In the genomic region with DNA sequence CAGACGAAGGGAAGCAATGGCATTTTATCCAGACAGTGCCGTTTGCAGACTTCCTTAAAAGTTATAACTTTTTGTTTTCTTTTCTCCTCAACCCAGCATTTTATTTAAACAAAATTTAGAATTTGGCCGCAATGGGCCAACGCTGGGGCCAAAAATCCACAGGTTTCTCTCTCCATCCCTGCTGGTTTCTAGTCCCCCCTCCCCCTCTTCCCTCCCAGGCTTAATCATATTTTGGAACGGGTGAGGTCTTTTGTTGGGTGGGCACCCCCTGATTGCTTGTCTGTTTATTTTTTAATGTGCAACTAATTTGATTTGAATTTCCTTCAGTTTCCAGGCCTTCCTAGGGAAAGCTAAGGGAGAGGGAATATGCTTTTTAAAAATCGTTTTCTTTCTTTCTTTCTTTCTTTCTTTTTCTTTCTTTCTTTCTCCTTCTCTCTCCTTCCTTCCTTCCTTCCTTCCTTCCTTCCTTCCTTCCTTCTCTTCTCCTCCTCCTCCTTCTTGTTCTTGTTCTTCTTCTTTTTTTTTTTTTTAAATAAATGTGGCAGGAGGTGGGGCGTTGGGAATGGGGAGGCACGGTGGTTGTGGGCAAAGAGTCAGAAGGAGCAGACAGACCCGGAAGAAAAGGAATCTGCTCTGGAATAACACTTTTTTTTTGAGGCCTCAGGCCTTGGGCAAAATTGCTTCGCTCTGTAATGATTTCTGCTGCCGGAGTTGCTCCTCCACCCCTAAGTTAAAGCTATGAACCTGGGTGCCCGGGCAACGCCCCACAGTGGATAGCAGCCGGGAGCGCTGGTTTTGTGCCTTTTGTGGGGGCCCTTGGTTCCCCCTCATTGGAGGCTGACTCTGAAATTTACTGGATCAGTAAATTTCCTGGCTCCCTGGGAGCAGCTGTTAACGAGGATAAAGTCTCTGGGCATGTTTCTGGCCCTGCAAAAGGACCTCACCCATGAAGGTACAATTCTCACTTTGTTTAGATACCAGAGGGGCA, we compare ENCODE assay signal across 8 cellular contexts. TPM values are rescaled to one million over a fixed set of nuclear protein-coding genes. Genes with fewer than 3 reads are reported as not detected.
DNase-seq lines count a peak whose midpoint lies in the region; ATAC-seq and TF ChIP-seq lines count a peak whose summit lies in the region.

No MANE protein-coding gene starts in this region.

- no peaks in the 10 kb centered on the region for H3K36me3 ChIP-seq in tibial artery

- H3K9me3 ChIP-seq in tibial artery = no peaks in the 10 kb centered on the region

- BruUV-seq in Calu3 (replicated peaks; lab: Mats Ljungman, UMichigan) (TSS peak; percentile 51), MCF 10A (replicated peaks; lab: Mats Ljungman, UMichigan) (TSS peak; percentile 41)

- peaks cover 0 to 56% (median 21%) of the 10 kb centered on the region in 4 donors for H3K4me1 ChIP-seq in tibial artery

- H3K4me3 Mint-ChIP-seq in Calu3 (ENCODE audit: low read depth, unreplicated experiment) = peak overlapping the region; percentile 91
- H3K4me3 Mint-ChIP-seq in MCF 10A (ENCODE audit: unreplicated experiment) = peak overlapping the region; percentile 95

- H3K4me1 Mint-ChIP-seq in Calu3 (ENCODE audit: low read depth, unreplicated experiment) = peaks cover 66% of the 10 kb centered on the region
- peaks cover 40% of the 10 kb centered on the region for H3K4me1 Mint-ChIP-seq in MCF 10A (ENCODE audit: insufficient read depth, unreplicated experiment)

- no peak for TF ChIP-seq CTCF in Calu3 (IDR thresholded peaks at IDR 0.05; ENCODE audit: unreplicated experiment)
- no peak for TF ChIP-seq CTCF in MCF 10A (IDR thresholded peaks at IDR 0.05; ENCODE audit: unreplicated experiment)
- TF ChIP-seq CTCF in tibial artery (IDR thresholded peaks at IDR 0.05) = no peak

- H3K9me3 Mint-ChIP-seq in Calu3 (ENCODE audit: low read depth, unreplicated experiment) (no peaks in the 10 kb centered on the region), MCF 10A (ENCODE audit: unreplicated experiment) (no peaks in the 10 kb centered on the region)

- H3K4me3 ChIP-seq in tibial artery = peak overlapping the region; percentile 70 to 81

- H3K36me3 Mint-ChIP-seq in Calu3 (ENCODE audit: insufficient read depth, unreplicated experiment) = peaks cover 76% of the 10 kb centered on the region
- H3K36me3 Mint-ChIP-seq in MCF 10A (ENCODE audit: insufficient read depth, unreplicated experiment) = peaks cover 24% of the 10 kb centered on the region

- H3K27ac ChIP-seq in tibial artery = peak overlapping the region; percentile 97 to 100

- H3K27me3 Mint-ChIP-seq in Calu3 (ENCODE audit: unreplicated experiment) (no peaks in the 10 kb centered on the region), MCF 10A (ENCODE audit: insufficient read depth, unreplicated experiment) (no peaks in the 10 kb centered on the region)

- H3K27ac Mint-ChIP-seq in Calu3 (ENCODE audit: unreplicated experiment) (peak overlapping the region; percentile 88), MCF 10A (ENCODE audit: low read depth, unreplicated experiment) (peak overlapping the region; percentile 90)

- peak; percentile 1 for ATAC-seq in left lobe of liver
- ATAC-seq in GM21367 (IDR thresholded peaks at IDR 0.05; ENCODE audit: unreplicated experiment) = no peak
- ATAC-seq in GM19463 (IDR thresholded peaks at IDR 0.05; ENCODE audit: unreplicated experiment) = no peak

- POLR2A ChIA-PET in MCF 10A (lab: Yijun Ruan, JAX) = interaction anchor here (0.6 to 4.5 kb wide), 45 partner anchors 9 to 1393 kb away, joined by 3 to 39 read pairs (median 4); partner anchors contain the start of gene PLD1

- no peaks in the 10 kb centered on the region for H3K27me3 ChIP-seq in tibial artery

- DNase-seq in Calu3 (peak; percentile 55), M059J (ENCODE audit: low read depth) (peak; percentile 79), MCF 10A (ENCODE audit: unreplicated experiment) (peak; percentile 55), left lobe of liver (ENCODE audit: low spot score) (no peak), tibial artery (peak; percentile 33 to 69), midbrain (lab: John Stamatoyannopoulos, UW) (no peak)

- CTCF ChIA-PET in Calu3 (lab: Charles Lee) = interaction anchor here (0.6 to 1.5 kb wide), 18 partner anchors 21 to 612 kb away, joined by 3 to 5 read pairs (median 4); partner anchors contain the start of gene PLD1
- CTCF ChIA-PET in MCF 10A (lab: Yijun Ruan, JAX) = interaction anchor here (0.6 to 1.6 kb wide), 13 partner anchors 12 to 426 kb away, joined by 3 to 10 read pairs (median 4); no protein-coding TSS in a partner anchor

- intact Hi-C loops in Calu3 (cut with micrococcal nuclease; ENCODE audit: unreplicated experiment) (no loop called here), MCF 10A (cut with micrococcal nuclease) (loop anchor here (1.0 to 5.0 kb wide), 5 partner anchors 61 to 291 kb away; no protein-coding TSS in a partner anchor), tibial artery (cut with DNase I; ENCODE audit: low total_unique reads) (loop anchor here (5.0 kb wide), 1 partner anchor 291 kb away; no protein-coding TSS in a partner anchor)

RNA-seq across cellular contexts. Expression of gene FNDC3B, which starts 1.9 kb away (rescaled TPM):
- 345 and 453 TPM in 2 replicates for total RNA-seq in Calu3 (2022)
- 55.0 and 79.0 TPM in 2 replicates for total RNA-seq in M059J (2014; rRNA removed; shearing (Covaris generic))
- 149 TPM in 2 replicates for total RNA-seq in MCF 10A (2022)
- total RNA-seq in left lobe of liver = 44.6 TPM

Comparison
In these comparisons a context has a peak if more than half of its experiments do, and no peak if none do; other contexts are left out.
1. DNase-seq: peak in Calu3 (single experiment), M059J (single experiment), MCF 10A (single experiment) and tibial artery (2 of 2); none in left lobe of liver (single experiment) and midbrain (single experiment).